ENCODE assay signal across 1 cellular context in the genomic region with DNA sequence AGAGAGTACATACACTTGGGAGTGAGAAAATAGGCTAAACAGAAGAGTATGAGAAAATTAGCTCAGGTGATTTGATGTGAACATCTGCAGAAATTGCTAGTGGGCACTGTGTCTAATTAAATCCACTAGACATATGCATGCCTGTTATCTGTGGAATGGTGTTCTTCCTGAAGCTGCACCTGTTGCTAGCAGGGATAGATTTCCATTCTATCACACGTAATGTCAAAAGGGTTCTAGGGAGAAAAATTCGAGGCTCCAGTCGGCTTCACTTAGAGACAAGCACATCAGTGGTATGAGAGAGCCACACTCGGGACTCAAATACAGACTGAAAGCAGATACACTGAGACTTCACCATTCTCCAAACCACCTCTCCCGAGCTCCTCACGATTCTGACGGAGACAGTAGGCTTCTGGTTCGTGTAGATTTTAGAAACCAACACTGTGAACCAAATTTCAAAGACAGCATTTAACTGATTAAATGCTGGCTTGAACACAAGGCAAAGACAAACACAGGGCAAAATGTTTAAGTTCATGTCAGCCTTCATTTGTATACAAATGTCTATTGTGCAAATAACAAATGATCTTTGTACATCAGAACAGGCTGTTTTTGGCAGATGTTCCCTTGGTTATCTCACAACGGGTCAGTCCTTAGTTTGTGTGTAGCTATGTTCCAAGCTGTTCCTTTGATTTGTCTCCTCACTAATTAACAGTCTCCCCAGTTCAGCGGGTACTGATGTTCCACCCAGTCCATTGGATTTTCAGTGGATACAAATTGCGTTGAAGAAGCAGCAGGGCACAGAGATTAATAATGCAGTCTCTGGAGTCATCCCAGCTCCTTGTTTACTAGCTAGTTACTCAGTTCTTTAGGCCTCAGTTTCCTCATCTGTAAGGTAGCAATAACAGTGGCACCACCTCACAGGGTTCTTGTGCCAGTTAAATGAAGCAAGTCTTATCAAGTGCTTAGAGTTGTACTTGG.
TF ChIP-seq lines count a peak whose summit lies in the region.

No MANE protein-coding gene starts in this region.

TF ChIP-seq in HepG2, 621 proteins besides CTCF, POLR2A, EP300 and RAD21 (continued from another document and continues in another):
- TF ChIP-seq, protein P1, sequence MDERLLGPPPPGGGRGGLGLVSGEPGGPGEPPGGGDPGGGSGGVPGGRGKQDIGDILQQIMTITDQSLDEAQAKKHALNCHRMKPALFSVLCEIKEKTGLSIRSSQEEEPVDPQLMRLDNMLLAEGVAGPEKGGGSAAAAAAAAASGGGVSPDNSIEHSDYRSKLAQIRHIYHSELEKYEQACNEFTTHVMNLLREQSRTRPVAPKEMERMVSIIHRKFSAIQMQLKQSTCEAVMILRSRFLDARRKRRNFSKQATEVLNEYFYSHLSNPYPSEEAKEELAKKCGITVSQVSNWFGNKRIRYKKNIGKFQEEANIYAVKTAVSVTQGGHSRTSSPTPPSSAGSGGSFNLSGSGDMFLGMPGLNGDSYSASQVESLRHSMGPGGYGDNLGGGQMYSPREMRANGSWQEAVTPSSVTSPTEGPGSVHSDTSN (CRISPR knock-in tag; IDR thresholded peaks at IDR 0.05), result 0 out of 2 replicates have a peak, but pooled peaks have one; percentile 13
- TF ChIP-seq WIZ (CRISPR knock-in tag; IDR thresholded peaks at IDR 0.05) (no peak), YEATS4 (CRISPR knock-in tag; IDR thresholded peaks at IDR 0.05; ENCODE audit: borderline replicate concordance) (peak; percentile 58; the same call in 1 of the 2 replicates), ZNF672 (CRISPR knock-in tag; IDR thresholded peaks at IDR 0.05) (no peak), ZNF703 (CRISPR knock-in tag; IDR thresholded peaks at IDR 0.05; ENCODE audit: borderline replicate concordance) (no peak), ZNF883 (CRISPR knock-in tag; IDR thresholded peaks at IDR 0.05; ENCODE audit: not compliant biosample characterization) (no peak), NCOA1 (CRISPR knock-in tag; IDR thresholded peaks at IDR 0.05) (peak; percentile 29; the same call in 1 of the 2 replicates), TBP (CRISPR knock-in tag; IDR thresholded peaks at IDR 0.05) (0 out of 2 replicates have a peak, but pooled peaks have one; percentile 18), ZNF101 (CRISPR knock-in tag; IDR thresholded peaks at IDR 0.05; ENCODE audit: borderline replicate concordance, low read depth) (no peak), ARHGAP35 (CRISPR knock-in tag; IDR thresholded peaks at IDR 0.05; ENCODE audit: borderline replicate concordance) (no peak; the same call in 1 of the 2 replicates), GATA4 (IDR thresholded peaks at IDR 0.05; ENCODE audit: borderline replicate concordance, low read depth) (peak; percentile 86), ZNF33B (CRISPR knock-in tag; IDR thresholded peaks at IDR 0.05) (no peak), RXRA (CRISPR knock-in tag; IDR thresholded peaks at IDR 0.05) (no peak), DNMT1 (CRISPR knock-in tag; IDR thresholded peaks at IDR 0.05) (no peak), ZNF253 (CRISPR knock-in tag; IDR thresholded peaks at IDR 0.05; ENCODE audit: borderline replicate concordance) (no peak), PHF5A (CRISPR knock-in tag; IDR thresholded peaks at IDR 0.05; ENCODE audit: low read depth, unreplicated experiment) (no peak), HCFC1 (IDR thresholded peaks at IDR 0.05; ENCODE audit: low read depth, low read length) (no peak), ZNF124 (CRISPR knock-in tag; IDR thresholded peaks at IDR 0.05) (peak; percentile 70; the same call in 1 of the 2 replicates), SIN3A (IDR thresholded peaks at IDR 0.05; ENCODE audit: borderline replicate concordance, low read depth, low read length) (no peak), TOPORS (CRISPR knock-in tag; IDR thresholded peaks at IDR 0.05) (0 out of 2 replicates have a peak, but pooled peaks have one; percentile 48), U2AF2 (IDR thresholded peaks at IDR 0.05; ENCODE audit: low read depth, low read length) (no peak), HMG20A (CRISPR knock-in tag; IDR thresholded peaks at IDR 0.05; ENCODE audit: borderline replicate concordance) (peak; percentile 83; the same call in 1 of the 2 replicates), MTA1 (CRISPR knock-in tag; IDR thresholded peaks at IDR 0.05; ENCODE audit: borderline replicate concordance) (no peak), PPARG (CRISPR knock-in tag; conservative IDR thresholded peaks at IDR 0.05) (peak; percentile 77), BCL6 (CRISPR knock-in tag; IDR thresholded peaks at IDR 0.05) (peak; percentile 78), ZNF484 (CRISPR knock-in tag; IDR thresholded peaks at IDR 0.05; ENCODE audit: borderline replicate concordance, low read depth) (no peak), KDM3A (CRISPR knock-in tag; IDR thresholded peaks at IDR 0.05; ENCODE audit: low read depth) (no peak), NFATC3 (CRISPR knock-in tag; IDR thresholded peaks at IDR 0.05) (no peak; the same call in 1 of the 2 replicates), ZC3H4 (CRISPR knock-in tag; IDR thresholded peaks at IDR 0.05; ENCODE audit: borderline replicate concordance) (0 out of 2 replicates have a peak, but pooled peaks have one; percentile 24), SP140L (CRISPR knock-in tag; IDR thresholded peaks at IDR 0.05; ENCODE audit: borderline replicate concordance) (0 out of 2 replicates have a peak, but pooled peaks have one; percentile 77)
- TF ChIP-seq, protein P2, sequence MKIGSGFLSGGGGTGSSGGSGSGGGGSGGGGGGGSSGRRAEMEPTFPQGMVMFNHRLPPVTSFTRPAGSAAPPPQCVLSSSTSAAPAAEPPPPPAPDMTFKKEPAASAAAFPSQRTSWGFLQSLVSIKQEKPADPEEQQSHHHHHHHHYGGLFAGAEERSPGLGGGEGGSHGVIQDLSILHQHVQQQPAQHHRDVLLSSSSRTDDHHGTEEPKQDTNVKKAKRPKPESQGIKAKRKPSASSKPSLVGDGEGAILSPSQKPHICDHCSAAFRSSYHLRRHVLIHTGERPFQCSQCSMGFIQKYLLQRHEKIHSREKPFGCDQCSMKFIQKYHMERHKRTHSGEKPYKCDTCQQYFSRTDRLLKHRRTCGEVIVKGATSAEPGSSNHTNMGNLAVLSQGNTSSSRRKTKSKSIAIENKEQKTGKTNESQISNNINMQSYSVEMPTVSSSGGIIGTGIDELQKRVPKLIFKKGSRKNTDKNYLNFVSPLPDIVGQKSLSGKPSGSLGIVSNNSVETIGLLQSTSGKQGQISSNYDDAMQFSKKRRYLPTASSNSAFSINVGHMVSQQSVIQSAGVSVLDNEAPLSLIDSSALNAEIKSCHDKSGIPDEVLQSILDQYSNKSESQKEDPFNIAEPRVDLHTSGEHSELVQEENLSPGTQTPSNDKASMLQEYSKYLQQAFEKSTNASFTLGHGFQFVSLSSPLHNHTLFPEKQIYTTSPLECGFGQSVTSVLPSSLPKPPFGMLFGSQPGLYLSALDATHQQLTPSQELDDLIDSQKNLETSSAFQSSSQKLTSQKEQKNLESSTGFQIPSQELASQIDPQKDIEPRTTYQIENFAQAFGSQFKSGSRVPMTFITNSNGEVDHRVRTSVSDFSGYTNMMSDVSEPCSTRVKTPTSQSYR (CRISPR knock-in tag; IDR thresholded peaks at IDR 0.05; ENCODE audit: borderline replicate concordance), result peak; percentile 10; the same call in 1 of the 2 replicates
- TF ChIP-seq, protein P3, sequence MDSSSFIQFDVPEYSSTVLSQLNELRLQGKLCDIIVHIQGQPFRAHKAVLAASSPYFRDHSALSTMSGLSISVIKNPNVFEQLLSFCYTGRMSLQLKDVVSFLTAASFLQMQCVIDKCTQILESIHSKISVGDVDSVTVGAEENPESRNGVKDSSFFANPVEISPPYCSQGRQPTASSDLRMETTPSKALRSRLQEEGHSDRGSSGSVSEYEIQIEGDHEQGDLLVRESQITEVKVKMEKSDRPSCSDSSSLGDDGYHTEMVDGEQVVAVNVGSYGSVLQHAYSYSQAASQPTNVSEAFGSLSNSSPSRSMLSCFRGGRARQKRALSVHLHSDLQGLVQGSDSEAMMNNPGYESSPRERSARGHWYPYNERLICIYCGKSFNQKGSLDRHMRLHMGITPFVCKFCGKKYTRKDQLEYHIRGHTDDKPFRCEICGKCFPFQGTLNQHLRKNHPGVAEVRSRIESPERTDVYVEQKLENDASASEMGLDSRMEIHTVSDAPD (CRISPR knock-in tag; IDR thresholded peaks at IDR 0.05), result peak; percentile 80
- TF ChIP-seq, protein P4, sequence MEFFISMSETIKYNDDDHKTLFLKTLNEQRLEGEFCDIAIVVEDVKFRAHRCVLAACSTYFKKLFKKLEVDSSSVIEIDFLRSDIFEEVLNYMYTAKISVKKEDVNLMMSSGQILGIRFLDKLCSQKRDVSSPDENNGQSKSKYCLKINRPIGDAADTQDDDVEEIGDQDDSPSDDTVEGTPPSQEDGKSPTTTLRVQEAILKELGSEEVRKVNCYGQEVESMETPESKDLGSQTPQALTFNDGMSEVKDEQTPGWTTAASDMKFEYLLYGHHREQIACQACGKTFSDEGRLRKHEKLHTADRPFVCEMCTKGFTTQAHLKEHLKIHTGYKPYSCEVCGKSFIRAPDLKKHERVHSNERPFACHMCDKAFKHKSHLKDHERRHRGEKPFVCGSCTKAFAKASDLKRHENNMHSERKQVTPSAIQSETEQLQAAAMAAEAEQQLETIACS (CRISPR knock-in tag; IDR thresholded peaks at IDR 0.05), result no peak
- TF ChIP-seq, protein P5, sequence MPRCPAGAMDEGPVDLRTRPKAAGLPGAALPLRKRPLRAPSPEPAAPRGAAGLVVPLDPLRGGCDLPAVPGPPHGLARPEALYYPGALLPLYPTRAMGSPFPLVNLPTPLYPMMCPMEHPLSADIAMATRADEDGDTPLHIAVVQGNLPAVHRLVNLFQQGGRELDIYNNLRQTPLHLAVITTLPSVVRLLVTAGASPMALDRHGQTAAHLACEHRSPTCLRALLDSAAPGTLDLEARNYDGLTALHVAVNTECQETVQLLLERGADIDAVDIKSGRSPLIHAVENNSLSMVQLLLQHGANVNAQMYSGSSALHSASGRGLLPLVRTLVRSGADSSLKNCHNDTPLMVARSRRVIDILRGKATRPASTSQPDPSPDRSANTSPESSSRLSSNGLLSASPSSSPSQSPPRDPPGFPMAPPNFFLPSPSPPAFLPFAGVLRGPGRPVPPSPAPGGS (CRISPR knock-in tag; IDR thresholded peaks at IDR 0.05), result peak; percentile 52; the same call in 1 of the 2 replicates
- TF ChIP-seq, protein P6, sequence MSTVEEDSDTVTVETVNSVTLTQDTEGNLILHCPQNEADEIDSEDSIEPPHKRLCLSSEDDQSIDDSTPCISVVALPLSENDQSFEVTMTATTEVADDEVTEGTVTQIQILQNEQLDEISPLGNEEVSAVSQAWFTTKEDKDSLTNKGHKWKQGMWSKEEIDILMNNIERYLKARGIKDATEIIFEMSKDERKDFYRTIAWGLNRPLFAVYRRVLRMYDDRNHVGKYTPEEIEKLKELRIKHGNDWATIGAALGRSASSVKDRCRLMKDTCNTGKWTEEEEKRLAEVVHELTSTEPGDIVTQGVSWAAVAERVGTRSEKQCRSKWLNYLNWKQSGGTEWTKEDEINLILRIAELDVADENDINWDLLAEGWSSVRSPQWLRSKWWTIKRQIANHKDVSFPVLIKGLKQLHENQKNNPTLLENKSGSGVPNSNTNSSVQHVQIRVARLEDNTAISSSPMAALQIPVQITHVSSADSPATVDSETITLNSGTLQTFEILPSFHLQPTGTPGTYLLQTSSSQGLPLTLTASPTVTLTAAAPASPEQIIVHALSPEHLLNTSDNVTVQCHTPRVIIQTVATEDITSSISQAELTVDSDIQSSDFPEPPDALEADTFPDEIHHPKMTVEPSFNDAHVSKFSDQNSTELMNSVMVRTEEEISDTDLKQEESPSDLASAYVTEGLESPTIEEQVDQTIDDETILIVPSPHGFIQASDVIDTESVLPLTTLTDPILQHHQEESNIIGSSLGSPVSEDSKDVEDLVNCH (CRISPR knock-in tag; IDR thresholded peaks at IDR 0.05), result no peak
- TF ChIP-seq, protein P7, sequence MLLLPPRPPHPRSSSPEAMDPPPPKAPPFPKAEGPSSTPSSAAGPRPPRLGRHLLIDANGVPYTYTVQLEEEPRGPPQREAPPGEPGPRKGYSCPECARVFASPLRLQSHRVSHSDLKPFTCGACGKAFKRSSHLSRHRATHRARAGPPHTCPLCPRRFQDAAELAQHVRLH (CRISPR knock-in tag; IDR thresholded peaks at IDR 0.05; ENCODE audit: borderline replicate concordance, low read depth), result peak; percentile 33; the same call in 1 of the 2 replicates
- TF ChIP-seq, protein P8, sequence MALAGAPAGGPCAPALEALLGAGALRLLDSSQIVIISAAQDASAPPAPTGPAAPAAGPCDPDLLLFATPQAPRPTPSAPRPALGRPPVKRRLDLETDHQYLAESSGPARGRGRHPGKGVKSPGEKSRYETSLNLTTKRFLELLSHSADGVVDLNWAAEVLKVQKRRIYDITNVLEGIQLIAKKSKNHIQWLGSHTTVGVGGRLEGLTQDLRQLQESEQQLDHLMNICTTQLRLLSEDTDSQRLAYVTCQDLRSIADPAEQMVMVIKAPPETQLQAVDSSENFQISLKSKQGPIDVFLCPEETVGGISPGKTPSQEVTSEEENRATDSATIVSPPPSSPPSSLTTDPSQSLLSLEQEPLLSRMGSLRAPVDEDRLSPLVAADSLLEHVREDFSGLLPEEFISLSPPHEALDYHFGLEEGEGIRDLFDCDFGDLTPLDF (CRISPR knock-in tag; IDR thresholded peaks at IDR 0.05), result peak; percentile 24; the same call in 1 of the 2 replicates
- TF ChIP-seq, protein P9, sequence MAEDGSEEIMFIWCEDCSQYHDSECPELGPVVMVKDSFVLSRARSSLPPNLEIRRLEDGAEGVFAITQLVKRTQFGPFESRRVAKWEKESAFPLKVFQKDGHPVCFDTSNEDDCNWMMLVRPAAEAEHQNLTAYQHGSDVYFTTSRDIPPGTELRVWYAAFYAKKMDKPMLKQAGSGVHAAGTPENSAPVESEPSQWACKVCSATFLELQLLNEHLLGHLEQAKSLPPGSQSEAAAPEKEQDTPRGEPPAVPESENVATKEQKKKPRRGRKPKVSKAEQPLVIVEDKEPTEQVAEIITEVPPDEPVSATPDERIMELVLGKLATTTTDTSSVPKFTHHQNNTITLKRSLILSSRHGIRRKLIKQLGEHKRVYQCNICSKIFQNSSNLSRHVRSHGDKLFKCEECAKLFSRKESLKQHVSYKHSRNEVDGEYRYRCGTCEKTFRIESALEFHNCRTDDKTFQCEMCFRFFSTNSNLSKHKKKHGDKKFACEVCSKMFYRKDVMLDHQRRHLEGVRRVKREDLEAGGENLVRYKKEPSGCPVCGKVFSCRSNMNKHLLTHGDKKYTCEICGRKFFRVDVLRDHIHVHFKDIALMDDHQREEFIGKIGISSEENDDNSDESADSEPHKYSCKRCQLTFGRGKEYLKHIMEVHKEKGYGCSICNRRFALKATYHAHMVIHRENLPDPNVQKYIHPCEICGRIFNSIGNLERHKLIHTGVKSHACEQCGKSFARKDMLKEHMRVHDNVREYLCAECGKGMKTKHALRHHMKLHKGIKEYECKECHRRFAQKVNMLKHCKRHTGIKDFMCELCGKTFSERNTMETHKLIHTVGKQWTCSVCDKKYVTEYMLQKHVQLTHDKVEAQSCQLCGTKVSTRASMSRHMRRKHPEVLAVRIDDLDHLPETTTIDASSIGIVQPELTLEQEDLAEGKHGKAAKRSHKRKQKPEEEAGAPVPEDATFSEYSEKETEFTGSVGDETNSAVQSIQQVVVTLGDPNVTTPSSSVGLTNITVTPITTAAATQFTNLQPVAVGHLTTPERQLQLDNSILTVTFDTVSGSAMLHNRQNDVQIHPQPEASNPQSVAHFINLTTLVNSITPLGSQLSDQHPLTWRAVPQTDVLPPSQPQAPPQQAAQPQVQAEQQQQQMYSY (CRISPR knock-in tag; IDR thresholded peaks at IDR 0.05), result no peak; the same call in 1 of the 2 replicates
- TF ChIP-seq, protein P10, sequence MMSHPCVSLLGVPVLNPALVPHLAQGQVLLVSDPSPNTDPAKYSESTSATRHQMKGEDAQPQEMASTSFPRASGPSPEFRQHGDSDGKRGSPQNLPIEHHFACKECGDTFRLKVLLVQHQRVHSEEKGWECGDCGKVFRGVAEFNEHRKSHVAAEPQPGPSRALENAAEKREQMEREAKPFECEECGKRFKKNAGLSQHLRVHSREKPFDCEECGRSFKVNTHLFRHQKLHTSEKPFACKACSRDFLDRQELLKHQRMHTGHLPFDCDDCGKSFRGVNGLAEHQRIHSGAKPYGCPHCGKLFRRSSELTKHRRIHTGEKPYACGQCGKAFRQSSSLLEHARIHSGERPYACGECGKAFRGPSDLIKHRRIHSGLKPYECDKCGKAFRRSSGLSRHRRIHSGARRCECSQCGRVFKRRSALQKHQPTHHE (CRISPR knock-in tag; IDR thresholded peaks at IDR 0.05; ENCODE audit: borderline replicate concordance), result peak; percentile 33; the same call in 1 of the 2 replicates
